1 cellular context compared by ENCODE assay signal in genomic region chr1:162381383-162381782, GRCh38.
TF ChIP-seq lines count a peak whose summit lies in the region.

C1orf226 (plus strand) TSS chr1:162381728; CDS start chr1:162381902, 174 bp downstream.

TF ChIP-seq in WTC11, 78 proteins besides CTCF, POLR2A, EP300 and RAD21 (continued from another document):
- TF ChIP-seq HMGXB4 (CRISPR knock-in tag; IDR thresholded peaks at IDR 0.05) (no peak), IRF2 (CRISPR knock-in tag; IDR thresholded peaks at IDR 0.05; ENCODE audit: borderline replicate concordance, low read depth) (no peak)
TF ChIP-seq in WTC11: peak in this region for 0.
